Comparison of ENCODE assay signal across 16 cellular contexts in genomic region chr1:154148787-154149186, GRCh38. TPM values are rescaled to one million over a fixed set of nuclear protein-coding genes. Genes with fewer than 3 reads are reported as not detected.
DNase-seq lines count a peak whose midpoint lies in the region; ATAC-seq, FAIRE-seq and TF ChIP-seq lines count a peak whose summit lies in the region.
"Had no signal": no experiment of that assay in that cellular context is flagged by ENCODE, and none has a peak within 500 bp of the region (broad histone marks: within the 10 kb centered on the region; RNA-seq: fewer than 3 reads in every experiment).

No MANE protein-coding gene starts in this region.

- TF ChIP-seq RAD21 in K562 (CRISPR knock-in tag; conservative IDR thresholded peaks at IDR 0.05 in 1 of 2, IDR thresholded peaks at IDR 0.05 in 1 of 2) = no peak

- TF ChIP-seq EP300 in K562 (IDR thresholded peaks at IDR 0.05; ENCODE audit: low read length) = no peak

- H3K4me2 ChIP-seq in K562 (ENCODE audit: insufficient read depth, low read length) = no peak overlapping the region

- H3K9me3 Mint-ChIP-seq in activated naive CD4-positive, alpha-beta T cell treated with anti-CD3 and anti-CD28 coated beads for 36 hours = no peaks in the 10 kb centered on the region
- H3K9me3 Mint-ChIP-seq in activated CD4-positive, alpha-beta T cell treated with anti-CD3 and anti-CD28 coated beads, Interleukin-2, amount 10 ng/mL, durations not matched to agents 24 days and 14 days = no peaks in the 10 kb centered on the region

- intact Hi-C loops in activated naive CD4-positive, alpha-beta T cell treated with anti-CD3 and anti-CD28 coated beads for 36 hours (cut with micrococcal nuclease) = loop anchor here (1.0 to 5.0 kb wide), 2 partner anchors 9 to 34 kb away; no protein-coding TSS in a partner anchor
- intact Hi-C loops in K562 (cut with micrococcal nuclease) = loop anchor here (5.0 kb wide), 1 partner anchor 34 kb away; no protein-coding TSS in a partner anchor
- intact Hi-C loops in upper lobe of right lung (cut with DNase I) = no loop called here
- intact Hi-C loops in left cardiac atrium (cut with DNase I) = no loop called here
- intact Hi-C loops in activated CD4-positive, alpha-beta T cell treated with anti-CD3 and anti-CD28 coated beads, Interleukin-2, amount 10 ng/mL, durations not matched to agents 24 days and 14 days (cut with micrococcal nuclease) = no loop called here

- H2AFZ ChIP-seq in K562 (ENCODE audit: low read depth, low read length) = peak overlapping the region; percentile 85

- no peaks in the 10 kb centered on the region for H3K27me3 Mint-ChIP-seq in activated naive CD4-positive, alpha-beta T cell treated with anti-CD3 and anti-CD28 coated beads for 36 hours (ENCODE audit: low read depth)
- no peaks in the 10 kb centered on the region for H3K27me3 Mint-ChIP-seq in activated CD4-positive, alpha-beta T cell treated with anti-CD3 and anti-CD28 coated beads, Interleukin-2, amount 10 ng/mL, durations not matched to agents 24 days and 14 days

- H3K4me3 ChIP-seq in NB4 (ENCODE audit: low read depth, low read length) (no peak overlapping the region), K562 (no peak overlapping the region), upper lobe of right lung (no peak overlapping the region)
- H3K4me3 ChIP-seq: esophagus squamous epithelium, uterus had no signal

- H3K36me3 ChIP-seq in K562 (ENCODE audit: control insufficient read depth, insufficient read depth, low read length) (no peaks in the 10 kb centered on the region), upper lobe of right lung (no peaks in the 10 kb centered on the region)
- H3K36me3 ChIP-seq: esophagus squamous epithelium, uterus had no signal

- POLR2A ChIA-PET in K562 (lab: Yijun Ruan, JAX) = interaction anchor here (1.2 to 2.2 kb wide), 3 partner anchors 9 to 185 kb away, joined by 3 to 8 read pairs (median 3); partner anchors contain the start of gene SLC39A1

- peak overlapping the region; percentile 59; the same call in 2 of the 3 replicates for H3K27ac ChIP-seq in K562 (ENCODE audit: extremely low read depth, low read depth, low read length)
- no peak overlapping the region for H3K27ac ChIP-seq in upper lobe of right lung
- H3K27ac ChIP-seq: esophagus squamous epithelium, uterus, VCaP had no signal

- no peak overlapping the region for H3K4me3 Mint-ChIP-seq in activated naive CD4-positive, alpha-beta T cell treated with anti-CD3 and anti-CD28 coated beads for 36 hours
- H3K4me3 Mint-ChIP-seq in activated CD4-positive, alpha-beta T cell treated with anti-CD3 and anti-CD28 coated beads, Interleukin-2, amount 10 ng/mL, durations not matched to agents 24 days and 14 days = no peak overlapping the region

- peaks cover under 1% of the 10 kb centered on the region for H3K36me3 Mint-ChIP-seq in activated naive CD4-positive, alpha-beta T cell treated with anti-CD3 and anti-CD28 coated beads for 36 hours (ENCODE audit: low read depth)
- peaks cover 8% of the 10 kb centered on the region for H3K36me3 Mint-ChIP-seq in activated CD4-positive, alpha-beta T cell treated with anti-CD3 and anti-CD28 coated beads, Interleukin-2, amount 10 ng/mL, durations not matched to agents 24 days and 14 days (ENCODE audit: low read depth)

- DNase-seq in activated naive CD4-positive, alpha-beta T cell treated with anti-CD3 and anti-CD28 coated beads for 36 hours = no peak
- DNase-seq in activated naive CD4-positive, alpha-beta T cell (lab: John Stamatoyannopoulos, UW) = no peak
- DNase-seq in NB4 (ENCODE audit: low read depth) (peak; percentile 51), K562 (ENCODE audit: extremely low read depth in 1 of 4, low spot score in 3 of 4) (no peak), upper lobe of right lung (no peak), left cardiac atrium (no peak), NCI-H1694 treated with DMSO at 0.1 percent for 48 hours (lab: John Stamatoyannopoulos, UW) (no peak)
- DNase-seq in activated CD4-positive, alpha-beta T cell treated with anti-CD3 and anti-CD28 coated beads, Interleukin-2, amount 10 ng/mL, durations not matched to agents 24 days and 14 days = no peak
- DNase-seq: activated effector memory CD4-positive, alpha-beta T cell treated with Interleukin-2 at 50 U/mL for 16 hours; DMS79; esophagus squamous epithelium; mesendoderm; NCI-H2171 treated with DMSO at 0.1 percent for 48 hours; uterus had no signal

- TF ChIP-seq POLR2A in NB4 (IDR thresholded peaks at IDR 0.05; ENCODE audit: extremely low read depth, insufficient read length) (no peak), K562 (conservative IDR thresholded peaks at IDR 0.05) (no peak)

- 41% methylated on average over 2 of the region's 3 CpGs for WGBS in K562 (ENCODE audit: insufficient coverage, low coverage, missing lambda C conversion rate)

- ATAC-seq in K562 = no peak
- ATAC-seq in upper lobe of right lung = peak; percentile 17
- no peak for ATAC-seq in left cardiac atrium

- no TSS peak for BruUV-seq in K562 (replicated peaks; lab: Mats Ljungman, UMichigan)

- CTCF ChIA-PET in activated naive CD4-positive, alpha-beta T cell treated with anti-CD3 and anti-CD28 coated beads for 36 hours (lab: Charles Lee) = no interaction called here
- CTCF ChIA-PET in K562 (lab: Yijun Ruan, JAX; ENCODE audit: low intra/inter-chr PET ratio) = no interaction called here

- H3K27ac Mint-ChIP-seq in activated naive CD4-positive, alpha-beta T cell treated with anti-CD3 and anti-CD28 coated beads for 36 hours = peak overlapping the region; percentile 19
- H3K27ac Mint-ChIP-seq in activated CD4-positive, alpha-beta T cell treated with anti-CD3 and anti-CD28 coated beads, Interleukin-2, amount 10 ng/mL, durations not matched to agents 24 days and 14 days = no peak overlapping the region

- FAIRE-seq in K562 (lab: Jason Lieb, UNC) = peak; percentile 6

- H3K4me1 ChIP-seq in K562 (replicated peaks in 1 of 2; ENCODE audit: control insufficient read depth in 2 of 2, insufficient read depth in 2 of 2, low read length in 2 of 2) = peaks cover 2 to 3% of the 10 kb centered on the region in 2 experiments; a peak in 1 of 5 replicates
- peaks cover 7% of the 10 kb centered on the region for H3K4me1 ChIP-seq in upper lobe of right lung
- H3K4me1 ChIP-seq: uterus had no signal

- in situ Hi-C loops in K562 (cut with MboI) = no loop called here

- TF ChIP-seq CTCF in NB4 (IDR thresholded peaks at IDR 0.05; ENCODE audit: low read depth, low read length) (no peak), K562 (IDR thresholded peaks at IDR 0.05 in 2 of 3, conservative IDR thresholded peaks at IDR 0.05 in 1 of 3; ENCODE audit: insufficient read depth in 2 of 3, low read depth in 1 of 3, low read length in 3 of 3) (no peak), upper lobe of right lung (IDR thresholded peaks at IDR 0.05) (no peak)

- no peaks in the 10 kb centered on the region for H3K9me3 ChIP-seq in K562 (replicated peaks; ENCODE audit: control insufficient read depth, insufficient read depth, low read depth, low read length)
- no peaks in the 10 kb centered on the region for H3K9me3 ChIP-seq in upper lobe of right lung
- H3K9me3 ChIP-seq: esophagus squamous epithelium, uterus had no signal

- H4K20me1 ChIP-seq in K562 (replicated peaks; ENCODE audit: control insufficient read depth, insufficient read depth, low read length) = no peaks in the 10 kb centered on the region

- peaks cover 14% of the 10 kb centered on the region for H3K4me1 Mint-ChIP-seq in activated naive CD4-positive, alpha-beta T cell treated with anti-CD3 and anti-CD28 coated beads for 36 hours (ENCODE audit: low read depth)
- H3K4me1 Mint-ChIP-seq in activated CD4-positive, alpha-beta T cell treated with anti-CD3 and anti-CD28 coated beads, Interleukin-2, amount 10 ng/mL, durations not matched to agents 24 days and 14 days = peaks cover 4% of the 10 kb centered on the region

- H3K9ac ChIP-seq in K562 (ENCODE audit: insufficient read depth in 1 of 2, low read depth in 2 of 2, low read length in 2 of 2) = no peak overlapping the region

- H3K79me2 ChIP-seq in K562 (ENCODE audit: control insufficient read depth, insufficient read depth, low read length) = no peaks in the 10 kb centered on the region

- no peaks in the 10 kb centered on the region for H3K9me1 ChIP-seq in K562 (ENCODE audit: control insufficient read depth, insufficient read depth, low read length)

- H3K27me3 ChIP-seq in K562 (ENCODE audit: control insufficient read depth in 2 of 2, insufficient read depth in 2 of 2, low read length in 2 of 2) (no peaks in the 10 kb centered on the region), upper lobe of right lung (no peaks in the 10 kb centered on the region)
- H3K27me3 ChIP-seq: esophagus squamous epithelium, uterus had no signal

RNA-seq across cellular contexts. Expression of gene NUP210L, which starts 6.1 kb away (rescaled TPM):
- under 1 TPM; 0.02 to 0.05 TPM for total RNA-seq in activated naive CD4-positive, alpha-beta T cell treated with anti-CD3 and anti-CD28 coated beads for 36 hours
- total RNA-seq in K562 (2011; cell fraction: chromatin; rRNA removed; ENCODE audit: low replicate concordance) = 0.07 TPM in 1 of 2 replicates, not detected in the other
- under 0.01 TPM in 1 of 2 replicates, not detected in the other for total RNA-seq in K562 (2011; cell fraction: nucleolus; rRNA removed)
- 0.15 TPM in 1 of 2 replicates, not detected in the other for total RNA-seq in K562 (2011; cell fraction: nucleoplasm; rRNA removed)
- not detected in 2 replicates for total RNA-seq in K562 (2014; rRNA removed)
- total RNA-seq in K562 (2014; rRNA removed; fragmentation: Illumina TruSeq; extraction: Trizol) = 0.04 TPM in 1 of 2 replicates, not detected in the other
- 0.04 TPM in 1 of 2 replicates, not detected in the other for total RNA-seq in K562 (2015; rRNA removed; fragmentation: Illumina TruSeq; extraction: Trizol)
- total RNA-seq in K562 (2021) = not detected in 2 replicates
- 0.01 TPM in 1 of 2 replicates, not detected in the other for polyA plus RNA-seq in K562 (2011; rRNA removed)
- polyA plus RNA-seq in K562 (2011; cell fraction: cytosol; rRNA removed) = 0.01 TPM in 1 of 2 replicates, not detected in the other
- polyA plus RNA-seq in K562 (2011; cell fraction: nucleus; rRNA removed) = 0.01 TPM in 1 of 2 replicates, not detected in the other
- 0.03 TPM in 1 of 2 replicates, not detected in the other for polyA plus RNA-seq in K562 (2012)
- polyA plus RNA-seq in K562 (2014; fragmentation: Illumina TruSeq; extraction: Trizol) = not detected in 2 replicates
- not detected for polyA plus RNA-seq in K562 (2014; fragmentation: Nextera tagmentation; extraction: Ambion mirVana)
- 0.01 TPM in 1 of 2 replicates, not detected in the other for polyA plus RNA-seq in K562 (2014; rRNA removed)
- polyA minus RNA-seq in K562 (2011; rRNA and poly(A)+ RNA removed) = 0.03 and 0.07 TPM in 2 replicates
- not detected in 2 replicates for polyA minus RNA-seq in K562 (2011; cell fraction: cytosol; rRNA and poly(A)+ RNA removed)
- not detected in 2 replicates for polyA minus RNA-seq in K562 (2011; cell fraction: nucleus; rRNA and poly(A)+ RNA removed)
- total RNA-seq in upper lobe of right lung = 2.1 TPM
- total RNA-seq in left cardiac atrium = under 1 TPM; 0.13 to 0.74 TPM
- 0.02 TPM in 1 of 2 replicates, not detected in the other for total RNA-seq in activated CD4-positive, alpha-beta T cell treated with anti-CD3 and anti-CD28 coated beads, Interleukin-2, amount 10 ng/mL, durations not matched to agents 24 days and 14 days
- total RNA-seq: osteocyte had no signal

RNA-seq across cellular contexts. Expression of gene TPM3, which starts 43.1 kb away (rescaled TPM):
- total RNA-seq in activated naive CD4-positive, alpha-beta T cell treated with anti-CD3 and anti-CD28 coated beads for 36 hours = 100 to 1,000 TPM; 587 to 611 TPM
- total RNA-seq in K562 (2011; cell fraction: chromatin; rRNA removed; ENCODE audit: low replicate concordance) = 94.6 and 152 TPM in 2 replicates
- 60.4 and 81.0 TPM in 2 replicates for total RNA-seq in K562 (2011; cell fraction: nucleolus; rRNA removed)
- total RNA-seq in K562 (2011; cell fraction: nucleoplasm; rRNA removed) = 113 and 173 TPM in 2 replicates
- 344 and 399 TPM in 2 replicates for total RNA-seq in K562 (2014; rRNA removed)
- 350 and 402 TPM in 2 replicates for total RNA-seq in K562 (2014; rRNA removed; fragmentation: Illumina TruSeq; extraction: Trizol)
- 400 and 421 TPM in 2 replicates for total RNA-seq in K562 (2015; rRNA removed; fragmentation: Illumina TruSeq; extraction: Trizol)
- 500 and 507 TPM in 2 replicates for total RNA-seq in K562 (2021)
- polyA plus RNA-seq in K562 (2011; rRNA removed) = 423 and 536 TPM in 2 replicates
- 181 and 303 TPM in 2 replicates for polyA plus RNA-seq in K562 (2011; cell fraction: cytosol; rRNA removed)
- polyA plus RNA-seq in K562 (2011; cell fraction: nucleus; rRNA removed) = 147 and 198 TPM in 2 replicates
- polyA plus RNA-seq in K562 (2012) = 390 and 526 TPM in 2 replicates
- polyA plus RNA-seq in K562 (2014; fragmentation: Illumina TruSeq; extraction: Trizol) = 488 and 545 TPM in 2 replicates
- polyA plus RNA-seq in K562 (2014; fragmentation: Nextera tagmentation; extraction: Ambion mirVana) = 100 to 1,000 TPM; 202 to 241 TPM
- polyA plus RNA-seq in K562 (2014; rRNA removed) = 496 and 604 TPM in 2 replicates
- 256 and 293 TPM in 2 replicates for polyA minus RNA-seq in K562 (2011; rRNA and poly(A)+ RNA removed)
- polyA minus RNA-seq in K562 (2011; cell fraction: cytosol; rRNA and poly(A)+ RNA removed) = 99.9 and 136 TPM in 2 replicates
- polyA minus RNA-seq in K562 (2011; cell fraction: nucleus; rRNA and poly(A)+ RNA removed) = 42.7 and 79.9 TPM in 2 replicates
- total RNA-seq in upper lobe of right lung = 326 TPM
- total RNA-seq in left cardiac atrium = 100 to 1,000 TPM; 287 to 561 TPM
- 633 and 635 TPM in 2 replicates for total RNA-seq in activated CD4-positive, alpha-beta T cell treated with anti-CD3 and anti-CD28 coated beads, Interleukin-2, amount 10 ng/mL, durations not matched to agents 24 days and 14 days

RNA-seq across cellular contexts. Expression of gene CFAP141, which starts 57.3 kb away (rescaled TPM):
- not detected for total RNA-seq in activated naive CD4-positive, alpha-beta T cell treated with anti-CD3 and anti-CD28 coated beads for 36 hours
- total RNA-seq in K562 (2011; cell fraction: chromatin; rRNA removed; ENCODE audit: low replicate concordance) = not detected in 2 replicates
- not detected in 2 replicates for total RNA-seq in K562 (2011; cell fraction: nucleolus; rRNA removed)
- not detected in 2 replicates for total RNA-seq in K562 (2011; cell fraction: nucleoplasm; rRNA removed)
- total RNA-seq in K562 (2014; rRNA removed) (not detected in 2 replicates), K562 (2014; rRNA removed; fragmentation: Illumina TruSeq; extraction: Trizol) (not detected in 2 replicates), K562 (2015; rRNA removed; fragmentation: Illumina TruSeq; extraction: Trizol) (not detected in 2 replicates), K562 (2021) (not detected in 2 replicates), upper lobe of right lung (not detected), left cardiac atrium (not detected)
- polyA plus RNA-seq in K562 (2011; rRNA removed) (not detected in 2 replicates), K562 (2014; fragmentation: Illumina TruSeq; extraction: Trizol) (not detected in 2 replicates), K562 (2014; fragmentation: Nextera tagmentation; extraction: Ambion mirVana) (not detected), K562 (2014; rRNA removed) (not detected in 2 replicates)
- not detected in 2 replicates for polyA plus RNA-seq in K562 (2011; cell fraction: cytosol; rRNA removed)
- not detected in 2 replicates for polyA plus RNA-seq in K562 (2011; cell fraction: nucleus; rRNA removed)
- not detected in 2 replicates for polyA plus RNA-seq in K562 (2012)
- not detected in 2 replicates for polyA minus RNA-seq in K562 (2011; rRNA and poly(A)+ RNA removed)
- polyA minus RNA-seq in K562 (2011; cell fraction: cytosol; rRNA and poly(A)+ RNA removed) = not detected in 2 replicates
- polyA minus RNA-seq in K562 (2011; cell fraction: nucleus; rRNA and poly(A)+ RNA removed) = not detected in 2 replicates
- total RNA-seq in activated CD4-positive, alpha-beta T cell treated with anti-CD3 and anti-CD28 coated beads, Interleukin-2, amount 10 ng/mL, durations not matched to agents 24 days and 14 days = not detected in 2 replicates
- total RNA-seq: esophagus squamous epithelium, osteocyte, uterus had no signal

Comparison
In these comparisons a context has a peak if more than half of its experiments do, and no peak if none do; other contexts are left out.
1. intact Hi-C loops: an anchor here in activated naive CD4-positive, alpha-beta T cell treated with anti-CD3 and anti-CD28 coated beads for 36 hours (1.0 to 5.0 kb wide) and K562 (5.0 kb wide); none called in upper lobe of right lung, left cardiac atrium and activated CD4-positive, alpha-beta T cell treated with anti-CD3 and anti-CD28 coated beads, Interleukin-2, amount 10 ng/mL, durations not matched to agents 24 days and 14 days.